1 cellular context compared by ENCODE assay signal in the genomic region with DNA sequence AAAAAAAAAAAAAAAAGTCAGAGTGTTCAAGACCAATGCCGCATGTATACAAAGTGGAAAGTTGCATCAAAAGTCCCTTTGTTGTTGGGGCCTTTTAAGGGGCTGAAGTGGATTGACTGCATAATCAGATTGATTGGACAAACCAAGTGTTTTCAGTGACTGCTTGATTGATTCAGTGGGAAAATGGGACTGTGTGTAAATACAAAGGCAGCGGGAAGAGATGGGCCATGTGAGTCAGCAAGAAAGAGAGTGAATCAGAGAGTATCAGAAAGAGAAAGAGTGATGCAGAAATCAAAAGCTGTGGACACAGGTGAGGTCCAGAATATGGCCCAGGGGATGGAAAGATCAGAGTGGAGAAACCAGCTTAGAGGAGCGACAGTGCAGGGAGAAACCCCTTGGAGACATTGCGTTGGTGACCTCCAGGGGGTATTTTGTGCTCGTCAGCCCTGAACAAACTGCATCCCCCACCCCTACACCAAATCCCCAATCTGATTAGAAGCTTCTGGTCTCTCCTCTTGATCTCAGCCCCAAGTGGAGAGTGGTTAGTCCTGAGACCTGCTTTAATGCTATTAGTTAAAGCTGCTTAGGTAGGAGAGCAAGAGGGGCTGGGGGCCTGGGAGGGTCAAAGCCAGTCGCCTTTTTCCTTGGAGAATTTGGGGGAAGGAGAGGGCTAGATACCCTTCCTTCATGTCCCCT.
TF ChIP-seq lines count a peak whose summit lies in the region.

No MANE protein-coding gene starts in this region.

TF ChIP-seq in GM23338, 12 proteins besides CTCF, POLR2A, EP300 and RAD21:
- TF ChIP-seq STAT1 (IDR thresholded peaks at IDR 0.05; ENCODE audit: unreplicated experiment) (no peak), ZNF114 (CRISPR knock-in tag; IDR thresholded peaks at IDR 0.05) (no peak), NANOG (IDR thresholded peaks at IDR 0.05; ENCODE audit: borderline replicate concordance) (no peak), ZNF331 (CRISPR knock-in tag; IDR thresholded peaks at IDR 0.05; ENCODE audit: low read depth) (no peak), EZH2 (IDR thresholded peaks at IDR 0.05; ENCODE audit: low read depth, unreplicated experiment) (no peak), JUNB (IDR thresholded peaks at IDR 0.05; ENCODE audit: unreplicated experiment) (no peak), EZH2phosphoT487 (IDR thresholded peaks at IDR 0.05; ENCODE audit: unreplicated experiment) (no peak), POLR2AphosphoS5 (IDR thresholded peaks at IDR 0.05; ENCODE audit: low read depth) (no peak), CREB1 (CRISPR knock-in tag; IDR thresholded peaks at IDR 0.05; ENCODE audit: low read depth) (no peak)
- TF ChIP-seq, protein P1, sequence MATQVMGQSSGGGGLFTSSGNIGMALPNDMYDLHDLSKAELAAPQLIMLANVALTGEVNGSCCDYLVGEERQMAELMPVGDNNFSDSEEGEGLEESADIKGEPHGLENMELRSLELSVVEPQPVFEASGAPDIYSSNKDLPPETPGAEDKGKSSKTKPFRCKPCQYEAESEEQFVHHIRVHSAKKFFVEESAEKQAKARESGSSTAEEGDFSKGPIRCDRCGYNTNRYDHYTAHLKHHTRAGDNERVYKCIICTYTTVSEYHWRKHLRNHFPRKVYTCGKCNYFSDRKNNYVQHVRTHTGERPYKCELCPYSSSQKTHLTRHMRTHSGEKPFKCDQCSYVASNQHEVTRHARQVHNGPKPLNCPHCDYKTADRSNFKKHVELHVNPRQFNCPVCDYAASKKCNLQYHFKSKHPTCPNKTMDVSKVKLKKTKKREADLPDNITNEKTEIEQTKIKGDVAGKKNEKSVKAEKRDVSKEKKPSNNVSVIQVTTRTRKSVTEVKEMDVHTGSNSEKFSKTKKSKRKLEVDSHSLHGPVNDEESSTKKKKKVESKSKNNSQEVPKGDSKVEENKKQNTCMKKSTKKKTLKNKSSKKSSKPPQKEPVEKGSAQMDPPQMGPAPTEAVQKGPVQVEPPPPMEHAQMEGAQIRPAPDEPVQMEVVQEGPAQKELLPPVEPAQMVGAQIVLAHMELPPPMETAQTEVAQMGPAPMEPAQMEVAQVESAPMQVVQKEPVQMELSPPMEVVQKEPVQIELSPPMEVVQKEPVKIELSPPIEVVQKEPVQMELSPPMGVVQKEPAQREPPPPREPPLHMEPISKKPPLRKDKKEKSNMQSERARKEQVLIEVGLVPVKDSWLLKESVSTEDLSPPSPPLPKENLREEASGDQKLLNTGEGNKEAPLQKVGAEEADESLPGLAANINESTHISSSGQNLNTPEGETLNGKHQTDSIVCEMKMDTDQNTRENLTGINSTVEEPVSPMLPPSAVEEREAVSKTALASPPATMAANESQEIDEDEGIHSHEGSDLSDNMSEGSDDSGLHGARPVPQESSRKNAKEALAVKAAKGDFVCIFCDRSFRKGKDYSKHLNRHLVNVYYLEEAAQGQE (IDR thresholded peaks at IDR 0.05; ENCODE audit: unreplicated experiment): no peak
- TF ChIP-seq, protein P2, sequence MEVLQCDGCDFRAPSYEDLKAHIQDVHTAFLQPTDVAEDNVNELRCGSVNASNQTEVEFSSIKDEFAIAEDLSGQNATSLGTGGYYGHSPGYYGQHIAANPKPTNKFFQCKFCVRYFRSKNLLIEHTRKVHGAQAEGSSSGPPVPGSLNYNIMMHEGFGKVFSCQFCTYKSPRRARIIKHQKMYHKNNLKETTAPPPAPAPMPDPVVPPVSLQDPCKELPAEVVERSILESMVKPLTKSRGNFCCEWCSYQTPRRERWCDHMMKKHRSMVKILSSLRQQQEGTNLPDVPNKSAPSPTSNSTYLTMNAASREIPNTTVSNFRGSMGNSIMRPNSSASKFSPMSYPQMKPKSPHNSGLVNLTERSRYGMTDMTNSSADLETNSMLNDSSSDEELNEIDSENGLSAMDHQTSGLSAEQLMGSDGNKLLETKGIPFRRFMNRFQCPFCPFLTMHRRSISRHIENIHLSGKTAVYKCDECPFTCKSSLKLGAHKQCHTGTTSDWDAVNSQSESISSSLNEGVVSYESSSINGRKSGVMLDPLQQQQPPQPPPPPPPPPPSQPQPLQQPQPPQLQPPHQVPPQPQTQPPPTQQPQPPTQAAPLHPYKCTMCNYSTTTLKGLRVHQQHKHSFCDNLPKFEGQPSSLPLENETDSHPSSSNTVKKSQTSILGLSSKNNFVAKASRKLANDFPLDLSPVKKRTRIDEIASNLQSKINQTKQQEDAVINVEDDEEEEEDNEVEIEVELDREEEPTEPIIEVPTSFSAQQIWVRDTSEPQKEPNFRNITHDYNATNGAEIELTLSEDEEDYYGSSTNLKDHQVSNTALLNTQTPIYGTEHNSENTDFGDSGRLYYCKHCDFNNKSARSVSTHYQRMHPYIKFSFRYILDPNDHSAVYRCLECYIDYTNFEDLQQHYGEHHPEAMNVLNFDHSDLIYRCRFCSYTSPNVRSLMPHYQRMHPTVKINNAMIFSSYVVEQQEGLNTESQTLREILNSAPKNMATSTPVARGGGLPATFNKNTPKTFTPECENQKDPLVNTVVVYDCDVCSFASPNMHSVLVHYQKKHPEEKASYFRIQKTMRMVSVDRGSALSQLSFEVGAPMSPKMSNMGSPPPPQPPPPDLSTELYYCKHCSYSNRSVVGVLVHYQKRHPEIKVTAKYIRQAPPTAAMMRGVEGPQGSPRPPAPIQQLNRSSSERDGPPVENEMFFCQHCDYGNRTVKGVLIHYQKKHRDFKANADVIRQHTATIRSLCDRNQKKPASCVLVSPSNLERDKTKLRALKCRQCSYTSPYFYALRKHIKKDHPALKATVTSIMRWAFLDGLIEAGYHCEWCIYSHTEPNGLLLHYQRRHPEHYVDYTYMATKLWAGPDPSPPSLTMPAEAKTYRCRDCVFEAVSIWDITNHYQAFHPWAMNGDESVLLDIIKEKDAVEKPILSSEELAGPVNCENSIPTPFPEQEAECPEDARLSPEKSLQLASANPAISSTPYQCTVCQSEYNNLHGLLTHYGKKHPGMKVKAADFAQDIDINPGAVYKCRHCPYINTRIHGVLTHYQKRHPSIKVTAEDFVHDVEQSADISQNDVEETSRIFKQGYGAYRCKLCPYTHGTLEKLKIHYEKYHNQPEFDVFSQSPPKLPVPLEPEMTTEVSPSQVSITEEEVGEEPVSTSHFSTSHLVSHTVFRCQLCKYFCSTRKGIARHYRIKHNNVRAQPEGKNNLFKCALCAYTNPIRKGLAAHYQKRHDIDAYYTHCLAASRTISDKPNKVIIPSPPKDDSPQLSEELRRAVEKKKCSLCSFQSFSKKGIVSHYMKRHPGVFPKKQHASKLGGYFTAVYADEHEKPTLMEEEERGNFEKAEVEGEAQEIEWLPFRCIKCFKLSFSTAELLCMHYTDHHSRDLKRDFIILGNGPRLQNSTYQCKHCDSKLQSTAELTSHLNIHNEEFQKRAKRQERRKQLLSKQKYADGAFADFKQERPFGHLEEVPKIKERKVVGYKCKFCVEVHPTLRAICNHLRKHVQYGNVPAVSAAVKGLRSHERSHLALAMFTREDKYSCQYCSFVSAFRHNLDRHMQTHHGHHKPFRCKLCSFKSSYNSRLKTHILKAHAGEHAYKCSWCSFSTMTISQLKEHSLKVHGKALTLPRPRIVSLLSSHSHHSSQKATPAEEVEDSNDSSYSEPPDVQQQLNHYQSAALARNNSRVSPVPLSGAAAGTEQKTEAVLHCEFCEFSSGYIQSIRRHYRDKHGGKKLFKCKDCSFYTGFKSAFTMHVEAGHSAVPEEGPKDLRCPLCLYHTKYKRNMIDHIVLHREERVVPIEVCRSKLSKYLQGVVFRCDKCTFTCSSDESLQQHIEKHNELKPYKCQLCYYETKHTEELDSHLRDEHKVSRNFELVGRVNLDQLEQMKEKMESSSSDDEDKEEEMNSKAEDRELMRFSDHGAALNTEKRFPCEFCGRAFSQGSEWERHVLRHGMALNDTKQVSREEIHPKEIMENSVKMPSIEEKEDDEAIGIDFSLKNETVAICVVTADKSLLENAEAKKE (CRISPR knock-in tag; IDR thresholded peaks at IDR 0.05): no peak
- TF ChIP-seq, protein P3, sequence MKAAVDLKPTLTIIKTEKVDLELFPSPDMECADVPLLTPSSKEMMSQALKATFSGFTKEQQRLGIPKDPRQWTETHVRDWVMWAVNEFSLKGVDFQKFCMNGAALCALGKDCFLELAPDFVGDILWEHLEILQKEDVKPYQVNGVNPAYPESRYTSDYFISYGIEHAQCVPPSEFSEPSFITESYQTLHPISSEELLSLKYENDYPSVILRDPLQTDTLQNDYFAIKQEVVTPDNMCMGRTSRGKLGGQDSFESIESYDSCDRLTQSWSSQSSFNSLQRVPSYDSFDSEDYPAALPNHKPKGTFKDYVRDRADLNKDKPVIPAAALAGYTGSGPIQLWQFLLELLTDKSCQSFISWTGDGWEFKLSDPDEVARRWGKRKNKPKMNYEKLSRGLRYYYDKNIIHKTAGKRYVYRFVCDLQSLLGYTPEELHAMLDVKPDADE (IDR thresholded peaks at IDR 0.05): no peak
